ENCODE assay signal across 1 cellular context in genomic region chr1:83029050-83029449, GRCh38.
TF ChIP-seq lines count a peak whose summit lies in the region.

No MANE protein-coding gene starts in this region.

TF ChIP-seq in neural cell, 6 proteins besides CTCF, POLR2A, EP300 and RAD21 (continued from another document):
- TF ChIP-seq REST (IDR thresholded peaks at IDR 0.05; ENCODE audit: borderline replicate concordance) (no peak), TAF1 (IDR thresholded peaks at IDR 0.05; ENCODE audit: low read depth) (no peak)
